Comparison of ENCODE assay signal across 9 cellular contexts in the genomic region with DNA sequence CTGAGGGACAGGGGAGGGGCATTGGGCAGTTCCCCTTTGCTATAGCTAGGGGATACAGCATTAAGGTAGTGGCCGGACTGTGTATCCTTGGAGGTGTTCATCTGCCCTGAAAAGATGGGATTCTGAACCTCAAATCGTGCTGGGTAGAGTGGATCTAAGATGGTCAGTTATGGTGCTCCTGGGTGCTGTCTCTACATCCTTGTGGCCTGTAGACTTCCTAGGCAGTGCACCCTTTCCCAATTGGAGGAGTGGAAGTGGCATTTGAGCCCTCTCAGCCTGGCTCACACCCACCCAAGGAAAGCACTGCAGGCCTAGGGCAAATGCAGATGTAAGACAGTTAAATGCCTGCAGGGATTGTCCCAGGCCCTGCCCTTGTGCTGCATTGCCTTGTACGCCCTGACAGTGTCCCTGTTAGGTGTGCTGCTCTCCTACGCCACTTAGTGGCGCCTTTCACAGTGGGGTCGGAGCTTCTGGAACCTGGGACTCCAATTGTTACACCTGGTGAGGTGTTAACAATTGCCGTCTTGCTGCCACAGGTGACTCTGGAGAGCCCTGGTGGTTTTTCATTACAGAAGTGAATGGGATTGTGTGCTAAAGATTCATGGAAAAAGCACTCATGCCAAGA. TPM values are rescaled to one million over a fixed set of nuclear protein-coding genes. Genes with fewer than 3 reads are reported as not detected.
DNase-seq lines count a peak whose midpoint lies in the region; ATAC-seq, FAIRE-seq and TF ChIP-seq lines count a peak whose summit lies in the region.
"Had no signal": no experiment of that assay in that cellular context is flagged by ENCODE, and none has a peak within 500 bp of the region (broad histone marks: within the 10 kb centered on the region; RNA-seq: fewer than 3 reads in every experiment).

No MANE protein-coding gene starts in this region.

- in situ Hi-C loops in HepG2 (cut with HindIII; ENCODE audit: extremely low pct_ligation_motif_present, low pct_unique_long_range_greater_than_20kb): no loop called here

- H3K36me3 ChIP-seq in SK-N-SH (replicated peaks in 1 of 2; ENCODE audit: control insufficient read depth in 1 of 2, insufficient read depth in 2 of 2, low read length in 1 of 2): no peaks in the 10 kb centered on the region
- peaks cover 0 to 6% of the 10 kb centered on the region in 2 experiments; a peak in 1 of 5 replicates for H3K36me3 ChIP-seq in HepG2 (replicated peaks in 1 of 2; ENCODE audit: control insufficient read depth in 1 of 2, insufficient read depth in 2 of 2, low read length in 2 of 2)
- no peaks in the 10 kb centered on the region for H3K36me3 ChIP-seq in prostate gland
- H3K36me3 ChIP-seq: HAP-1 had no signal

- TF ChIP-seq EP300 in SK-N-SH (IDR thresholded peaks at IDR 0.05; ENCODE audit: borderline replicate concordance in 1 of 2, low read depth in 1 of 2, low read length in 1 of 2): no peak
- no peak for TF ChIP-seq EP300 in HepG2 (IDR thresholded peaks at IDR 0.05; ENCODE audit: low read depth in 2 of 2, low read length in 2 of 2)
- TF ChIP-seq EP300 in HepG2 (CRISPR knock-in tag; IDR thresholded peaks at IDR 0.05; ENCODE audit: borderline replicate concordance): no peak

- H4K20me1 ChIP-seq in SK-N-SH (ENCODE audit: insufficient read depth) (no peaks in the 10 kb centered on the region), HepG2 (ENCODE audit: insufficient read depth, low read length) (no peaks in the 10 kb centered on the region)

- TF ChIP-seq RAD21 in SK-N-SH (IDR thresholded peaks at IDR 0.05; ENCODE audit: low read length): no peak
- TF ChIP-seq RAD21 in HepG2 (CRISPR knock-in tag; IDR thresholded peaks at IDR 0.05): peak; percentile 71

- WGBS in SK-N-SH (ENCODE audit: low lambda C conversion rate): 34% methylated on average over 7 of the region's 7 CpGs
- 42% methylated on average over 6 of the region's 7 CpGs for WGBS in HepG2 (ENCODE audit: low lambda C conversion rate)
- 85% methylated on average over 7 of the region's 7 CpGs for WGBS in prostate gland

- DNase-seq in SK-N-SH (no peak), HepG2 (ENCODE audit: low spot score) (peak; percentile 25), omental fat pad (ENCODE audit: low spot score) (no peak), GM03348 (ENCODE audit: low spot score) (no peak), prostate gland (ENCODE audit: low spot score) (no peak)

- H3K4me3 ChIP-seq in SK-N-SH (ENCODE audit: low read depth in 2 of 2, low read length in 1 of 2): no peak overlapping the region
- no peak overlapping the region for H3K4me3 ChIP-seq in HepG2 (replicated peaks in 1 of 3; ENCODE audit: insufficient read depth in 1 of 3, low read depth in 2 of 3, low read length in 3 of 3)
- H3K4me3 ChIP-seq in prostate gland: no peak overlapping the region
- H3K4me3 ChIP-seq: HAP-1 had no signal

- no peaks in the 10 kb centered on the region for H3F3A ChIP-seq in SK-N-SH (replicated peaks; ENCODE audit: insufficient read depth)

- H3K4me2 ChIP-seq in SK-N-SH: no peak overlapping the region
- no peak overlapping the region for H3K4me2 ChIP-seq in HepG2 (ENCODE audit: low read depth, low read length)

- no TSS peak for BruUV-seq in HepG2 (replicated peaks; lab: Mats Ljungman, UMichigan)

- no peak overlapping the region; the same call in 1 of the 2 replicates for H3K27ac ChIP-seq in C4-2B
- no peak overlapping the region for H3K27ac ChIP-seq in SK-N-SH (ENCODE audit: low read depth in 2 of 2, low read length in 1 of 2)
- no peak overlapping the region for H3K27ac ChIP-seq in HepG2 (ENCODE audit: extremely low read length, insufficient read depth, low read length)
- H3K27ac ChIP-seq in prostate gland: no peak overlapping the region

- peak; percentile 57 for FAIRE-seq in HepG2 (lab: Jason Lieb, UNC)

- TF ChIP-seq CTCF in C4-2B (conservative IDR thresholded peaks at IDR 0.05) (peak; percentile 44), SK-N-SH (IDR thresholded peaks at IDR 0.05) (peak; percentile 14; the same call in 1 of the 2 replicates), HepG2 (CRISPR knock-in tag; IDR thresholded peaks at IDR 0.05) (peak; percentile 83), omental fat pad (IDR thresholded peaks at IDR 0.05) (no peak), prostate gland (IDR thresholded peaks at IDR 0.05) (peak in 1 of 4 experiments; percentile 39)

- no peaks in the 10 kb centered on the region for H3K9me3 ChIP-seq in SK-N-SH
- H3K9me3 ChIP-seq in HepG2 (ENCODE audit: low read length): no peaks in the 10 kb centered on the region
- no peaks in the 10 kb centered on the region for H3K9me3 ChIP-seq in prostate gland
- H3K9me3 ChIP-seq: HAP-1 had no signal

- H3K79me2 ChIP-seq in SK-N-SH (ENCODE audit: insufficient read depth): no peaks in the 10 kb centered on the region
- no peaks in the 10 kb centered on the region for H3K79me2 ChIP-seq in HepG2 (ENCODE audit: insufficient read depth, low read length)

- TF ChIP-seq POLR2A in HepG2 (IDR thresholded peaks at IDR 0.05; ENCODE audit: insufficient read depth in 1 of 2, low read depth in 2 of 2, low read length in 2 of 2) (no peak), prostate gland (IDR thresholded peaks at IDR 0.05) (no peak)

- intact Hi-C loops in HepG2 (cut with micrococcal nuclease; ENCODE audit: unreplicated experiment): loop anchor here (1.0 to 2.0 kb wide), 2 partner anchors 36 to 117 kb away; a partner anchor contains a TSS
- intact Hi-C loops in prostate gland (cut with DNase I): no loop called here

- H3K9me2 ChIP-seq in SK-N-SH: no peaks in the 10 kb centered on the region

- peak; percentile 87 for ATAC-seq in GM18519 (IDR thresholded peaks at IDR 0.05; ENCODE audit: low FRiP score, unreplicated experiment)
- ATAC-seq in HG02943 (IDR thresholded peaks at IDR 0.05; ENCODE audit: low read depth, unreplicated experiment): peak; percentile 55
- peak; percentile 99 for ATAC-seq in HepG2
- ATAC-seq in omental fat pad (ENCODE audit: low FRiP score): no peak

- H3K9ac ChIP-seq in SK-N-SH (no peak overlapping the region), HepG2 (ENCODE audit: insufficient read depth, low read depth, low read length) (no peak overlapping the region)

- CTCF ChIA-PET in SK-N-SH (lab: Yijun Ruan, JAX): interaction anchor here (1.5 to 5.4 kb wide), 5 partner anchors 11 to 117 kb away, joined by 5 to 35 read pairs (median 7); no protein-coding TSS in a partner anchor
- CTCF ChIA-PET in HepG2 (lab: Yijun Ruan, JAX; ENCODE audit: low intra/inter-chr PET ratio, low total read pairs): interaction anchor here (1.3 to 1.7 kb wide), 3 partner anchors 109 to 117 kb away, joined by 3 to 9 read pairs (median 4); no protein-coding TSS in a partner anchor

- no peaks in the 10 kb centered on the region; the same call in 1 of the 2 replicates for H3K27me3 ChIP-seq in SK-N-SH (ENCODE audit: insufficient read depth)
- no peaks in the 10 kb centered on the region; a peak in 1 of 5 replicates for H3K27me3 ChIP-seq in HepG2 (ENCODE audit: control insufficient read depth in 1 of 2, insufficient read depth in 2 of 2, low read length in 2 of 2)
- H3K27me3 ChIP-seq in prostate gland (replicated peaks; ENCODE audit: insufficient read depth): no peaks in the 10 kb centered on the region

- POLR2A ChIA-PET in SK-N-SH (lab: Yijun Ruan, JAX): no interaction called here
- POLR2A ChIA-PET in HepG2 (lab: Yijun Ruan, JAX): no interaction called here

- peaks cover 0 to 4% of the 10 kb centered on the region in 2 experiments; a peak in 1 of 4 replicates for H3K4me1 ChIP-seq in SK-N-SH (ENCODE audit: control insufficient read depth in 1 of 2, insufficient read depth in 2 of 2, low read depth in 1 of 2, low read length in 1 of 2)
- H3K4me1 ChIP-seq in HepG2 (ENCODE audit: insufficient read depth, low read length): no peaks in the 10 kb centered on the region; the same call in 1 of the 2 replicates
- no peaks in the 10 kb centered on the region for H3K4me1 ChIP-seq in prostate gland (replicated peaks)

- H2AFZ ChIP-seq in SK-N-SH (ENCODE audit: low read depth): no peak overlapping the region
- H2AFZ ChIP-seq in HepG2 (ENCODE audit: low read length): no peak overlapping the region

TF ChIP-seq in SK-N-SH, 30 proteins besides CTCF, POLR2A, EP300 and RAD21:
- no peak for TF ChIP-seq FOSL2 (IDR thresholded peaks at IDR 0.05; ENCODE audit: borderline replicate concordance, low read depth)

TF ChIP-seq in HepG2, 621 proteins besides CTCF, POLR2A, EP300 and RAD21 (continues in another document):
- TF ChIP-seq TEAD3 (CRISPR knock-in tag; optimal IDR thresholded peaks at IDR 0.05; ENCODE audit: borderline replicate concordance) (peak; percentile 29), SIN3A (IDR thresholded peaks at IDR 0.05; ENCODE audit: borderline replicate concordance, low read depth, low read length) (0 out of 2 replicates have a peak, but pooled peaks have one; percentile 21), ZNF7 (CRISPR knock-in tag; IDR thresholded peaks at IDR 0.05) (no peak), ZFX (CRISPR knock-in tag; IDR thresholded peaks at IDR 0.05; ENCODE audit: low read depth) (peak; percentile 34; the same call in 1 of the 2 replicates)

RNA-seq across cellular contexts. Expression of a gene that starts 35.0 kb away (rescaled TPM):
- 0.67 and 1.1 TPM in 2 replicates for polyA plus RNA-seq in SK-N-SH (2012; rRNA removed)
- polyA plus RNA-seq in SK-N-SH (2012; cell fraction: cytosol; rRNA removed): 0.55 and 1.7 TPM in 2 replicates
- polyA plus RNA-seq in SK-N-SH (2012; cell fraction: nucleus; rRNA removed): 1.8 and 2.7 TPM in 2 replicates
- 15.0 and 15.8 TPM in 2 replicates for total RNA-seq in HepG2 (2016; rRNA removed; fragmentation: Illumina TruSeq; extraction: Trizol)
- total RNA-seq in HepG2 (2016; cell fraction: cytosol; rRNA removed; fragmentation: Illumina TruSeq; extraction: Trizol; ENCODE audit: low read depth): 10.1 and 10.8 TPM in 2 replicates
- total RNA-seq in HepG2 (2016; cell fraction: insoluble cytoplasmic fraction; rRNA removed; fragmentation: Illumina TruSeq; extraction: Trizol): 15.1 and 19.3 TPM in 2 replicates
- 9.3 and 12.0 TPM in 2 replicates for total RNA-seq in HepG2 (2016; cell fraction: membrane; rRNA removed; fragmentation: Illumina TruSeq; extraction: Trizol)
- total RNA-seq in HepG2 (2016; cell fraction: nucleus; rRNA removed; fragmentation: Illumina TruSeq; extraction: Trizol): 22.7 and 24.0 TPM in 2 replicates
- polyA plus RNA-seq in HepG2 (2011; rRNA removed): 41.6 and 52.5 TPM in 2 replicates
- polyA plus RNA-seq in HepG2 (2011; cell fraction: cytosol; rRNA removed): 21.9 and 27.8 TPM in 2 replicates
- 94.0 and 96.1 TPM in 2 replicates for polyA plus RNA-seq in HepG2 (2011; cell fraction: nucleus; rRNA removed)
- 27.5 and 36.7 TPM in 2 replicates for polyA plus RNA-seq in HepG2 (2012)
- 2.4 and 2.9 TPM in 2 replicates for polyA plus RNA-seq in HepG2 (2016; cell fraction: cytosol; fragmentation: Illumina TruSeq; extraction: Trizol; ENCODE audit: low read depth)
- 9.9 and 13.6 TPM in 2 replicates for polyA plus RNA-seq in HepG2 (2016; cell fraction: insoluble cytoplasmic fraction; fragmentation: Illumina TruSeq; extraction: Trizol; ENCODE audit: low read depth)
- polyA plus RNA-seq in HepG2 (2016; cell fraction: membrane; fragmentation: Illumina TruSeq; extraction: Trizol; ENCODE audit: low read depth): 4.7 and 5.9 TPM in 2 replicates
- 17.2 and 18.8 TPM in 2 replicates for polyA plus RNA-seq in HepG2 (2016; cell fraction: nucleus; fragmentation: Illumina TruSeq; extraction: Trizol; ENCODE audit: insufficient read depth, low read depth)
- 32.4 and 88.1 TPM in 2 replicates for polyA minus RNA-seq in HepG2 (2011; rRNA and poly(A)+ RNA removed; ENCODE audit: low replicate concordance)
- 34.5 and 36.9 TPM in 2 replicates for polyA minus RNA-seq in HepG2 (2011; cell fraction: cytosol; rRNA and poly(A)+ RNA removed)
- polyA minus RNA-seq in HepG2 (2011; cell fraction: nucleus; rRNA and poly(A)+ RNA removed): 174 and 179 TPM in 2 replicates
- 10 to 100 TPM; 16.3 to 47.8 (median 24.2) TPM for total RNA-seq in omental fat pad
- total RNA-seq in prostate gland: 10 to 100 TPM; 76.3 to 88.3 TPM

Comparison
In these comparisons a context has a peak if more than half of its experiments do, and no peak if none do; other contexts are left out.
1. CTCF ChIP-seq: peak in C4-2B (single experiment), SK-N-SH (single experiment) and HepG2 (single experiment); none in omental fat pad (0 of 3).